12 cellular contexts compared by ENCODE assay signal in the genomic region with DNA sequence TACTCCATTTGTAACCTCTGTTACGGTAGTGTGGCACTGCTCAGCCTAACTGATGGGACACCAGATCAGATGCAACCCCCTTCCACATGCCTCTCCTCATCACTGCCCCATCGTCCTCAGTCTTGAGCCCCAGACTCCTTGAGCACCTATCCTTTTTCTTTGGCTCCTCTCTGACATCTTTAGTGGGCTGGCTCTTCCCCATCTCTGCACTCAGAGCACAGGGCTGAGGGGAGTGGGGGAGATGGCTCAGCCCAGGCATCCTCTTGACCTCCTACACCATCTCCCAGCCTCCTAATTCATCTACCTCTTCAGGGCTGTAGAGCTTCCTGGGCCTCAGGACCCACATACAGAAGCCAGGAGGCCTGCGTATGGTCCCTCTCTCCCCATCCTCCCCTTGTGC. TPM values are rescaled to one million over a fixed set of nuclear protein-coding genes. Genes with fewer than 3 reads are reported as not detected.
DNase-seq lines count a peak whose midpoint lies in the region; ATAC-seq and TF ChIP-seq lines count a peak whose summit lies in the region.
"Had no signal": no experiment of that assay in that cellular context is flagged by ENCODE, and none has a peak within 500 bp of the region (broad histone marks: within the 10 kb centered on the region; RNA-seq: fewer than 3 reads in every experiment).

No MANE protein-coding gene starts in this region.

- H3K9me3 ChIP-seq in spleen: no peaks in the 10 kb centered on the region

- H3K4me3 Mint-ChIP-seq in T-helper 1 cell treated with Interleukin-12 subunit alpha and Interleukin-12 subunit beta and Interleukin-4 antibody, amounts not matched to agents 30 μg/mL and 1 μg/mL, for 36 hours: peak overlapping the region; percentile 43
- H3K4me3 Mint-ChIP-seq in activated B cell treated with CpG ODN at 0.5 μM for 24 hours (peak overlapping the region; percentile 59), glutamatergic neuron (ENCODE audit: unreplicated experiment) (peak overlapping the region; percentile 21)

- peaks cover 0 to 21% (median 19%) of the 10 kb centered on the region in 6 donors for H3K36me3 ChIP-seq in spleen

- 91 to 95% (median 94%) methylated on average over 3 of the region's 3 CpGs for WGBS in spleen, 5 donors

- peaks cover 5% of the 10 kb centered on the region for H3K36me3 Mint-ChIP-seq in T-helper 1 cell treated with Interleukin-12 subunit alpha and Interleukin-12 subunit beta and Interleukin-4 antibody, amounts not matched to agents 30 μg/mL and 1 μg/mL, for 36 hours (ENCODE audit: low read depth)
- H3K36me3 Mint-ChIP-seq in activated B cell treated with CpG ODN at 0.5 μM for 24 hours (ENCODE audit: low read depth) (peaks cover 20% of the 10 kb centered on the region), glutamatergic neuron (ENCODE audit: unreplicated experiment) (no peaks in the 10 kb centered on the region)

- H3K27me3 ChIP-seq in spleen (replicated peaks in 1 of 7): no peaks in the 10 kb centered on the region

- peak overlapping the region; percentile 16 for H3K27ac Mint-ChIP-seq in T-helper 1 cell treated with Interleukin-12 subunit alpha and Interleukin-12 subunit beta and Interleukin-4 antibody, amounts not matched to agents 30 μg/mL and 1 μg/mL, for 36 hours
- H3K27ac Mint-ChIP-seq in activated B cell treated with CpG ODN at 0.5 μM for 24 hours (peak overlapping the region; percentile 37), glutamatergic neuron (ENCODE audit: unreplicated experiment) (no peak overlapping the region)

- no peaks in the 10 kb centered on the region for H3K9me3 Mint-ChIP-seq in T-helper 1 cell treated with Interleukin-12 subunit alpha and Interleukin-12 subunit beta and Interleukin-4 antibody, amounts not matched to agents 30 μg/mL and 1 μg/mL, for 36 hours
- H3K9me3 Mint-ChIP-seq in activated B cell treated with CpG ODN at 0.5 μM for 24 hours: no peaks in the 10 kb centered on the region
- H3K9me3 Mint-ChIP-seq in glutamatergic neuron (ENCODE audit: unreplicated experiment): peaks cover 9% of the 10 kb centered on the region

- CTCF ChIA-PET in activated B cell treated with CpG ODN at 0.5 μM for 24 hours (lab: Charles Lee): interaction anchor here (2.0 kb wide), 1 partner anchor 9 kb away, joined by 5 read pairs; no protein-coding TSS in a partner anchor

- ATAC-seq in activated B cell treated with CpG ODN at 0.5 μM for 24 hours (ENCODE audit: low read depth) (no peak), GM21786 (IDR thresholded peaks at IDR 0.05; ENCODE audit: unreplicated experiment) (no peak)

- H3K4me1 Mint-ChIP-seq in T-helper 1 cell treated with Interleukin-12 subunit alpha and Interleukin-12 subunit beta and Interleukin-4 antibody, amounts not matched to agents 30 μg/mL and 1 μg/mL, for 36 hours (ENCODE audit: low read depth): peaks cover 14% of the 10 kb centered on the region
- H3K4me1 Mint-ChIP-seq in activated B cell treated with CpG ODN at 0.5 μM for 24 hours: peaks cover 36% of the 10 kb centered on the region
- peaks cover 5% of the 10 kb centered on the region for H3K4me1 Mint-ChIP-seq in glutamatergic neuron (ENCODE audit: low read depth, unreplicated experiment)

- TF ChIP-seq CTCF in activated B cell treated with CpG ODN at 0.5 μM for 24 hours (IDR thresholded peaks at IDR 0.05) (no peak), glutamatergic neuron (IDR thresholded peaks at IDR 0.05; ENCODE audit: partially characterized antibody, unreplicated experiment) (no peak), spleen (IDR thresholded peaks at IDR 0.05 in 8 of 11, conservative IDR thresholded peaks at IDR 0.05 in 3 of 11) (no peak)

- intact Hi-C loops in activated B cell treated with CpG ODN at 0.5 μM for 24 hours (cut with micrococcal nuclease): no loop called here
- intact Hi-C loops in spleen (cut with DNase I; ENCODE audit: low total_unique reads): no loop called here

- DNase-seq in T-helper 1 cell (no peak), activated B cell treated with CpG ODN at 0.5 μM for 24 hours (no peak), glutamatergic neuron (no peak), spleen (peak; percentile 64), dermis blood vessel endothelial cell (no peak), mucosa of gallbladder (ENCODE audit: low spot score) (no peak)
- DNase-seq: 8988T, anterior cingulate cortex, NCI-H748 treated with DMSO at 0.1 percent for 48 hours had no signal

- POLR2A ChIA-PET in activated B cell treated with CpG ODN at 0.5 μM for 24 hours (lab: Charles Lee): interaction anchor here (2.9 kb wide), 1 partner anchor 9 kb away, joined by 7 read pairs; no protein-coding TSS in a partner anchor

- H3K4me3 ChIP-seq in spleen: no peak overlapping the region

- peaks cover 8 to 69% (median 54%) of the 10 kb centered on the region in 6 donors for H3K4me1 ChIP-seq in spleen

- H3K27me3 Mint-ChIP-seq in T-helper 1 cell treated with Interleukin-12 subunit alpha and Interleukin-12 subunit beta and Interleukin-4 antibody, amounts not matched to agents 30 μg/mL and 1 μg/mL, for 36 hours (ENCODE audit: low read depth): no peaks in the 10 kb centered on the region
- H3K27me3 Mint-ChIP-seq in activated B cell treated with CpG ODN at 0.5 μM for 24 hours (no peaks in the 10 kb centered on the region), glutamatergic neuron (ENCODE audit: unreplicated experiment) (peaks cover 8% of the 10 kb centered on the region)

- H3K27ac ChIP-seq in spleen: peak overlapping the region in 5 of 8 donors; percentile 20 to 99 (median 96)
- H3K27ac ChIP-seq: epithelial cell of prostate had no signal

- no peak for TF ChIP-seq POLR2A in spleen (IDR thresholded peaks at IDR 0.05)

RNA-seq across cellular contexts. Expression of a gene that starts 1.5 kb away (rescaled TPM):
- 53.0 and 69.7 TPM in 2 replicates for total RNA-seq in activated B cell treated with CpG ODN at 0.5 μM for 24 hours
- 28.8 TPM for total RNA-seq in glutamatergic neuron (ENCODE audit: unreplicated experiment)
- total RNA-seq in spleen: 100 to 1,000 TPM in 1 of 7 donors, 10 to 100 TPM in 6; 42.8 to 104 (median 63.4) TPM
- 10 to 100 TPM; 22.0 to 44.9 (median 30.3) TPM for polyA plus RNA-seq in spleen
- 13.9 and 16.2 TPM in 2 replicates for total RNA-seq in dermis blood vessel endothelial cell
- total RNA-seq in mucosa of gallbladder: 44.1 TPM

RNA-seq across cellular contexts. Expression of a gene that starts 18.4 kb away (rescaled TPM):
- total RNA-seq in activated B cell treated with CpG ODN at 0.5 μM for 24 hours: 1.1 and 1.2 TPM in 2 replicates
- total RNA-seq in glutamatergic neuron (ENCODE audit: unreplicated experiment): 13.3 TPM
- 1 to 10 TPM in 4 of 7 donors, under 1 TPM in 2, not detected in 1; 0.75 to 2.8 (median 1.2) TPM for total RNA-seq in spleen
- 1 to 10 TPM; 1.6 to 4.0 (median 2.6) TPM for polyA plus RNA-seq in spleen
- 0.19 and 0.51 TPM in 2 replicates for total RNA-seq in dermis blood vessel endothelial cell
- 12.9 TPM for total RNA-seq in mucosa of gallbladder

RNA-seq across cellular contexts. Expression of a gene that starts 20.3 kb away (rescaled TPM):
- total RNA-seq in activated B cell treated with CpG ODN at 0.5 μM for 24 hours (17.4 and 21.7 TPM in 2 replicates), glutamatergic neuron (ENCODE audit: unreplicated experiment) (35.4 TPM), spleen (100 to 1,000 TPM in 2 of 7 donors, 10 to 100 TPM in 5; 67.5 to 106 (median 88.3) TPM), dermis blood vessel endothelial cell (12.9 and 40.4 TPM in 2 replicates), mucosa of gallbladder (107 TPM)
- polyA plus RNA-seq in spleen: 10 to 100 TPM; 41.3 to 71.7 (median 49.7) TPM

RNA-seq across cellular contexts. Expression of a gene that starts 39.3 kb away (rescaled TPM):
- total RNA-seq in activated B cell treated with CpG ODN at 0.5 μM for 24 hours (198 and 210 TPM in 2 replicates), glutamatergic neuron (ENCODE audit: unreplicated experiment) (154 TPM), spleen (100 to 1,000 TPM; 169 to 257 (median 210) TPM), dermis blood vessel endothelial cell (153 and 182 TPM in 2 replicates), mucosa of gallbladder (147 TPM)
- 100 to 1,000 TPM; 118 to 205 (median 134) TPM for polyA plus RNA-seq in spleen

RNA-seq across cellular contexts. Expression of a gene that starts 39.6 kb away (rescaled TPM):
- total RNA-seq in activated B cell treated with CpG ODN at 0.5 μM for 24 hours (146 and 147 TPM in 2 replicates), glutamatergic neuron (ENCODE audit: unreplicated experiment) (71.2 TPM), spleen (10 to 100 TPM; 31.9 to 73.0 (median 40.9) TPM), dermis blood vessel endothelial cell (44.4 and 89.1 TPM in 2 replicates), mucosa of gallbladder (81.6 TPM)
- polyA plus RNA-seq in spleen: 10 to 100 TPM; 53.7 to 79.1 (median 69.4) TPM
